Comparison of ENCODE assay signal across 8 cellular contexts in genomic region chr14:39433452-39433813, GRCh38. TPM values are rescaled to one million over a fixed set of nuclear protein-coding genes. Genes with fewer than 3 reads are reported as not detected.
DNase-seq lines count a peak whose midpoint lies in the region; ATAC-seq and TF ChIP-seq lines count a peak whose summit lies in the region.

No MANE protein-coding gene starts in this region.

- H3K4me3 ChIP-seq in BLaER1 (peak overlapping the region; percentile 82), MG63 (peak overlapping the region; percentile 87)

- no peak overlapping the region for H3K27ac ChIP-seq in BLaER1

- H3K36me3 ChIP-seq in BLaER1 (no peaks in the 10 kb centered on the region), MG63 (no peaks in the 10 kb centered on the region)

- H4K20me1 ChIP-seq in BLaER1, result peaks cover 35% of the 10 kb centered on the region

- H3K36me3 Mint-ChIP-seq in dendritic cell treated with granulocyte-macrophage colony-stimulating factor and Interleukin-4, amounts not matched to agents 40 ng/mL and 50 ng/mL, for 4 days (ENCODE audit: low read depth), result peaks cover 16% of the 10 kb centered on the region
- H3K36me3 Mint-ChIP-seq in natural killer cell, result no peaks in the 10 kb centered on the region

- H3K9ac ChIP-seq in BLaER1, result peak overlapping the region; percentile 72

- no peaks in the 10 kb centered on the region for H3K27me3 Mint-ChIP-seq in dendritic cell treated with granulocyte-macrophage colony-stimulating factor and Interleukin-4, amounts not matched to agents 40 ng/mL and 50 ng/mL, for 4 days
- H3K27me3 Mint-ChIP-seq in natural killer cell (ENCODE audit: low read depth in 2 of 2), result peaks cover 0 to 6% of the 10 kb centered on the region in 2 donors

- H3K9me3 Mint-ChIP-seq in dendritic cell treated with granulocyte-macrophage colony-stimulating factor and Interleukin-4, amounts not matched to agents 40 ng/mL and 50 ng/mL, for 4 days, result no peaks in the 10 kb centered on the region
- H3K9me3 Mint-ChIP-seq in natural killer cell, result no peaks in the 10 kb centered on the region

- peaks cover 29% of the 10 kb centered on the region for H3K4me1 Mint-ChIP-seq in dendritic cell treated with granulocyte-macrophage colony-stimulating factor and Interleukin-4, amounts not matched to agents 40 ng/mL and 50 ng/mL, for 4 days (ENCODE audit: low read depth)
- peaks cover 38 to 43% of the 10 kb centered on the region in 2 donors for H3K4me1 Mint-ChIP-seq in natural killer cell

- TF ChIP-seq CTCF in natural killer cell (IDR thresholded peaks at IDR 0.05), result no peak

- intact Hi-C loops in dendritic cell treated with granulocyte-macrophage colony-stimulating factor and Interleukin-4, amounts not matched to agents 40 ng/mL and 50 ng/mL, for 4 days (cut with micrococcal nuclease), result loop anchor here (5.0 kb wide), 1 partner anchor 331 kb away; the partner anchor contains the start of gene SEC23A
- intact Hi-C loops in natural killer cell (cut with micrococcal nuclease), result loop anchor here (5.0 kb wide), 1 partner anchor 331 kb away; the partner anchor contains the start of gene SEC23A

- no peaks in the 10 kb centered on the region for H3K9me3 ChIP-seq in BLaER1
- H3K9me3 ChIP-seq in MG63, result no peaks in the 10 kb centered on the region

- ATAC-seq in natural killer cell (no peak), HG02938 (IDR thresholded peaks at IDR 0.05; ENCODE audit: unreplicated experiment) (no peak), GM19023 (IDR thresholded peaks at IDR 0.05; ENCODE audit: unreplicated experiment) (no peak)

- H3K4me1 ChIP-seq in BLaER1, result peaks cover 33% of the 10 kb centered on the region

- DNase-seq in MG63 (no peak), natural killer cell (no peak), iPS-NIHi11 (ENCODE audit: low spot score) (no peak), NCI-H446 (lab: John Stamatoyannopoulos, UW) (no peak)

- H3K4me2 ChIP-seq in BLaER1, result peak overlapping the region; percentile 80

- H3K4me3 Mint-ChIP-seq in dendritic cell treated with granulocyte-macrophage colony-stimulating factor and Interleukin-4, amounts not matched to agents 40 ng/mL and 50 ng/mL, for 4 days, result peak overlapping the region; percentile 78
- H3K4me3 Mint-ChIP-seq in natural killer cell, result peak overlapping the region; percentile 100

- peak overlapping the region; percentile 98 for H3K27ac Mint-ChIP-seq in dendritic cell treated with granulocyte-macrophage colony-stimulating factor and Interleukin-4, amounts not matched to agents 40 ng/mL and 50 ng/mL, for 4 days
- H3K27ac Mint-ChIP-seq in natural killer cell, result peak overlapping the region; percentile 100

- H3K27me3 ChIP-seq in BLaER1 (no peaks in the 10 kb centered on the region), MG63 (no peaks in the 10 kb centered on the region; the same call in 1 of the 2 replicates)

RNA-seq across cellular contexts. Expression of gene FBXO33, which starts 1.2 kb away (rescaled TPM):
- total RNA-seq in MG63 (2014; rRNA removed; shearing (Covaris generic); ENCODE audit: low replicate concordance), result 4.2 and 11.5 TPM in 2 replicates
- 10 to 100 TPM; 45.7 to 54.1 (median 50.2) TPM for total RNA-seq in natural killer cell
